In genomic region chr3:58432905-58433304, GRCh38 we compare ENCODE assay signal across 1 cellular context.
TF ChIP-seq lines count a peak whose summit lies in the region.

No MANE protein-coding gene starts in this region.

TF ChIP-seq in GM23338, 12 proteins besides CTCF, POLR2A, EP300 and RAD21 (continued from another document):
- TF ChIP-seq ZNF462 (CRISPR knock-in tag; IDR thresholded peaks at IDR 0.05): no peak
- no peak for TF ChIP-seq CREB1 (CRISPR knock-in tag; IDR thresholded peaks at IDR 0.05; ENCODE audit: low read depth)
- no peak for TF ChIP-seq STAT1 (IDR thresholded peaks at IDR 0.05; ENCODE audit: unreplicated experiment)
- TF ChIP-seq ETS1 (IDR thresholded peaks at IDR 0.05): no peak
- no peak for TF ChIP-seq REST (IDR thresholded peaks at IDR 0.05; ENCODE audit: unreplicated experiment)
- no peak for TF ChIP-seq ZNF331 (CRISPR knock-in tag; IDR thresholded peaks at IDR 0.05; ENCODE audit: low read depth)
- no peak for TF ChIP-seq EZH2 (IDR thresholded peaks at IDR 0.05; ENCODE audit: low read depth, unreplicated experiment)
- no peak for TF ChIP-seq EZH2phosphoT487 (IDR thresholded peaks at IDR 0.05; ENCODE audit: unreplicated experiment)
- TF ChIP-seq POLR2AphosphoS5 (IDR thresholded peaks at IDR 0.05; ENCODE audit: low read depth): no peak
- TF ChIP-seq ZNF114 (CRISPR knock-in tag; IDR thresholded peaks at IDR 0.05): no peak
TF ChIP-seq in GM23338: peak in this region for 0.
